Comparison of ENCODE assay signal across 9 cellular contexts in genomic region chr20:57772349-57772964, GRCh38.
DNase-seq lines count a peak whose midpoint lies in the region; ATAC-seq and TF ChIP-seq lines count a peak whose summit lies in the region.
"Had no signal": no experiment of that assay in that cellular context is flagged by ENCODE, and none has a peak within 500 bp of the region (broad histone marks: within the 10 kb centered on the region; RNA-seq: fewer than 3 reads in every experiment).

No MANE protein-coding gene starts in this region.

- H3K27me3 Mint-ChIP-seq in stimulated activated naive B cell treated with anti-CD40 and anti-IgM and Interleukin-4, amounts not matched to agents 10 μg/mL and 1 μg/mL and 100 μg/mL, for 72 hours: peaks cover 8 to 11% of the 10 kb centered on the region in 2 donors

- peak; percentile 92 for ATAC-seq in SK-N-SH treated with all-trans-retinoic acid at 6 μM for 48 hours
- ATAC-seq in stimulated activated naive B cell treated with anti-CD40 and anti-IgM and Interleukin-4, amounts not matched to agents 10 μg/mL and 1 μg/mL and 100 μg/mL, for 72 hours (replicated peaks): peak; percentile 59 to 60
- ATAC-seq in HG03565 (IDR thresholded peaks at IDR 0.05; ENCODE audit: unreplicated experiment): no peak

- peaks cover 6 to 11% of the 10 kb centered on the region in 2 donors for H3K4me1 Mint-ChIP-seq in stimulated activated naive B cell treated with anti-CD40 and anti-IgM and Interleukin-4, amounts not matched to agents 10 μg/mL and 1 μg/mL and 100 μg/mL, for 72 hours
- H3K4me1 Mint-ChIP-seq: central memory CD8-positive, alpha-beta T cell had no signal

- DNase-seq in activated effector memory CD4-positive, alpha-beta T cell treated with anti-CD3 and anti-CD28 coated beads, Interleukin-2, amount 50 U/mL, for 16 hours: peak; percentile 64
- no peak for DNase-seq in activated effector memory CD4-positive, alpha-beta T cell treated with Interleukin-2 at 50 U/mL for 16 hours
- DNase-seq in fibroblast of peridontal ligament (ENCODE audit: extremely low read depth) (peak; percentile 44), SKM-1 treated with dmso at 0.1 percent for 144 hours (lab: John Stamatoyannopoulos, UW; ENCODE audit: unreplicated experiment) (no peak), pons (ENCODE audit: low spot score) (no peak)
- no peak for DNase-seq in stimulated activated naive B cell treated with anti-CD40 and anti-IgM and Interleukin-4, amounts not matched to agents 10 μg/mL and 1 μg/mL and 100 μg/mL, for 72 hours

- no peak overlapping the region for H3K4me3 Mint-ChIP-seq in stimulated activated naive B cell treated with anti-CD40 and anti-IgM and Interleukin-4, amounts not matched to agents 10 μg/mL and 1 μg/mL and 100 μg/mL, for 72 hours
- H3K4me3 Mint-ChIP-seq: central memory CD8-positive, alpha-beta T cell had no signal

- H3K9me3 Mint-ChIP-seq in stimulated activated naive B cell treated with anti-CD40 and anti-IgM and Interleukin-4, amounts not matched to agents 10 μg/mL and 1 μg/mL and 100 μg/mL, for 72 hours: no peaks in the 10 kb centered on the region
- H3K9me3 Mint-ChIP-seq: central memory CD8-positive, alpha-beta T cell had no signal

- no peak overlapping the region for H3K27ac Mint-ChIP-seq in stimulated activated naive B cell treated with anti-CD40 and anti-IgM and Interleukin-4, amounts not matched to agents 10 μg/mL and 1 μg/mL and 100 μg/mL, for 72 hours

- no peaks in the 10 kb centered on the region for H3K36me3 Mint-ChIP-seq in stimulated activated naive B cell treated with anti-CD40 and anti-IgM and Interleukin-4, amounts not matched to agents 10 μg/mL and 1 μg/mL and 100 μg/mL, for 72 hours

TF ChIP-seq in SK-N-SH treated with all-trans-retinoic acid at 6 μM for 48 hours, 23 proteins besides CTCF, POLR2A, EP300 and RAD21:
- TF ChIP-seq ISL1 (CRISPR knock-in tag; IDR thresholded peaks at IDR 0.05) (no peak), GLIS3 (CRISPR knock-in tag; IDR thresholded peaks at IDR 0.05) (no peak), TOX (CRISPR knock-in tag; IDR thresholded peaks at IDR 0.05; ENCODE audit: borderline replicate concordance) (no peak), ESRRG (CRISPR knock-in tag; IDR thresholded peaks at IDR 0.05) (no peak), SNAI2 (CRISPR knock-in tag; IDR thresholded peaks at IDR 0.05) (no peak), ZFP30 (CRISPR knock-in tag; IDR thresholded peaks at IDR 0.05) (no peak), PATZ1 (CRISPR knock-in tag; IDR thresholded peaks at IDR 0.05; ENCODE audit: borderline replicate concordance) (no peak), TSHZ2 (CRISPR knock-in tag; IDR thresholded peaks at IDR 0.05) (no peak), POU6F1 (CRISPR knock-in tag; IDR thresholded peaks at IDR 0.05; ENCODE audit: borderline replicate concordance, low read depth) (no peak), ZFP3 (CRISPR knock-in tag; IDR thresholded peaks at IDR 0.05) (no peak), CSRNP3 (CRISPR knock-in tag; IDR thresholded peaks at IDR 0.05) (no peak), TCF4 (CRISPR knock-in tag; IDR thresholded peaks at IDR 0.05; ENCODE audit: borderline replicate concordance) (no peak), OSR1 (CRISPR knock-in tag; IDR thresholded peaks at IDR 0.05) (no peak), PPARA (CRISPR knock-in tag; IDR thresholded peaks at IDR 0.05; ENCODE audit: borderline replicate concordance) (no peak), RARB (CRISPR knock-in tag; IDR thresholded peaks at IDR 0.05) (no peak)

Comparison
In these comparisons a context has a peak if more than half of its experiments do, and no peak if none do; other contexts are left out.
1. DNase-seq: peak in activated effector memory CD4-positive, alpha-beta T cell treated with anti-CD3 and anti-CD28 coated beads, Interleukin-2, amount 50 U/mL, for 16 hours (single experiment) and fibroblast of peridontal ligament (single experiment); none in activated effector memory CD4-positive, alpha-beta T cell treated with Interleukin-2 at 50 U/mL for 16 hours (single experiment), stimulated activated naive B cell treated with anti-CD40 and anti-IgM and Interleukin-4, amounts not matched to agents 10 μg/mL and 1 μg/mL and 100 μg/mL, for 72 hours (single experiment), SKM-1 treated with dmso at 0.1 percent for 144 hours (single experiment) and pons (single experiment).